In the genomic region with DNA sequence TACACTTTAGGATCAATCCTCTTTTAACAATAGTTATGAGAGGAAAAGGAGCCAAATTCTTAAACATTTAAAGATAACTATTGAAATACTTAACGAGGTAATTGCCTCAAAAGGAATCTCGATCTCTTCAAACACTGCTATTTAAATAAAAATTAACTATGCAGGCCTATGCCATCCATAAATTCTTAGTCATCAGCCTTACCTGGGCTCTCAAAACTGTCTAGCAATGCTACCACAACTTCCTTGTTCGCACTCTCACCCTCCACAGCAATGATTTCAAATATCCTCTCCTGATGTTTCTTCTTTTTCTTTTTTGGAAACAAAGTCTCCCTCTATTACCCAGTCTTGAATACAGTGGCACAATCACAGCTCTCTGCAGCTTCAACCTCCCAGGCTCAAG, we compare ENCODE assay signal across 23 cellular contexts. TPM values are rescaled to one million over a fixed set of nuclear protein-coding genes. Genes with fewer than 3 reads are reported as not detected.
DNase-seq lines count a peak whose midpoint lies in the region; ATAC-seq and TF ChIP-seq lines count a peak whose summit lies in the region.
"Had no signal": no experiment of that assay in that cellular context is flagged by ENCODE, and none has a peak within 500 bp of the region (broad histone marks: within the 10 kb centered on the region; RNA-seq: fewer than 3 reads in every experiment).

No MANE protein-coding gene starts in this region.

- TF ChIP-seq POLR2A in breast epithelium (IDR thresholded peaks at IDR 0.05), result no peak
- TF ChIP-seq POLR2A in transverse colon (IDR thresholded peaks at IDR 0.05), result no peak

- H3K27ac ChIP-seq in breast epithelium (no peak overlapping the region), colonic mucosa (peak overlapping the region; percentile 9), transverse colon (peak overlapping the region in 3 of 4 donors; percentile 13 to 18 (median 18))
- H3K27ac ChIP-seq: BLaER1, RWPE1 had no signal

- H3K36me3 Mint-ChIP-seq in MCF 10A (ENCODE audit: insufficient read depth, unreplicated experiment), result peaks cover 14% of the 10 kb centered on the region
- no peaks in the 10 kb centered on the region for H3K36me3 Mint-ChIP-seq in Calu3 (ENCODE audit: insufficient read depth, unreplicated experiment)

- H3K4me1 Mint-ChIP-seq in MCF 10A (ENCODE audit: insufficient read depth, unreplicated experiment) (peaks cover 6% of the 10 kb centered on the region), Calu3 (ENCODE audit: low read depth, unreplicated experiment) (no peaks in the 10 kb centered on the region)

- no peak for TF ChIP-seq CTCF in MCF 10A (IDR thresholded peaks at IDR 0.05; ENCODE audit: unreplicated experiment)
- no peak for TF ChIP-seq CTCF in breast epithelium (IDR thresholded peaks at IDR 0.05)
- TF ChIP-seq CTCF in colonic mucosa (IDR thresholded peaks at IDR 0.05), result no peak
- TF ChIP-seq CTCF in transverse colon (IDR thresholded peaks at IDR 0.05), result no peak
- TF ChIP-seq CTCF in Calu3 (IDR thresholded peaks at IDR 0.05; ENCODE audit: unreplicated experiment), result no peak

- H3K4me3 Mint-ChIP-seq in MCF 10A (ENCODE audit: unreplicated experiment), result no peak overlapping the region
- no peak overlapping the region for H3K4me3 Mint-ChIP-seq in Calu3 (ENCODE audit: low read depth, unreplicated experiment)
- H3K4me3 Mint-ChIP-seq: CD4-positive, CD25-positive, alpha-beta regulatory T cell; HFFc6 had no signal

- H3K9me3 ChIP-seq in breast epithelium (no peaks in the 10 kb centered on the region), colonic mucosa (no peaks in the 10 kb centered on the region), transverse colon (no peaks in the 10 kb centered on the region)
- H3K9me3 ChIP-seq: HAP-1 had no signal

- no peak overlapping the region for H3K9ac ChIP-seq in colonic mucosa (ENCODE audit: low read depth in 2 of 2, low read length in 2 of 2)
- H3K9ac ChIP-seq: BLaER1 had no signal

- H3K27ac Mint-ChIP-seq in MCF 10A (ENCODE audit: low read depth, unreplicated experiment) (peak overlapping the region; percentile 21), Calu3 (ENCODE audit: unreplicated experiment) (no peak overlapping the region)
- H3K27ac Mint-ChIP-seq: HFFc6 had no signal

- CTCF ChIA-PET in MCF 10A (lab: Yijun Ruan, JAX), result interaction anchor here (1.4 kb wide), 1 partner anchor 17 kb away, joined by 3 read pairs; no protein-coding TSS in a partner anchor
- CTCF ChIA-PET in Calu3 (lab: Charles Lee), result interaction anchor here (0.8 to 2.8 kb wide), 3 partner anchors 13 to 37 kb away, joined by 3 to 12 read pairs (median 3); a partner anchor contains a TSS

- DNase-seq in MCF 10A (ENCODE audit: unreplicated experiment) (no peak), breast epithelium (ENCODE audit: low spot score in 2 of 2) (no peak), colonic mucosa (no peak), left colon (no peak), transverse colon (no peak), Calu3 (no peak), activated gamma-delta T cell (lab: John Stamatoyannopoulos, UW) (no peak), NCI-H774 (lab: John Stamatoyannopoulos, UW) (no peak)
- DNase-seq: 8988T; CD4-positive, CD25-positive, alpha-beta regulatory T cell; DMS53; GOT3; HFFc6; MM.1S; NCI-H1092 treated with DMSO at 0.1 percent for 48 hours; NCI-H1436; NCI-H187 treated with DMSO at 0.1 percent for 48 hours; NCI-H524; SHP77 treated with DMSO at 0.1 percent for 48 hours had no signal

- intact Hi-C loops in MCF 10A (cut with micrococcal nuclease) (no loop called here), breast epithelium (cut with DNase I; ENCODE audit: low total_unique reads) (no loop called here), colonic mucosa (cut with DNase I) (no loop called here), left colon (cut with DNase I, micrococcal nuclease) (no loop called here), transverse colon (cut with DNase I; ENCODE audit: low total_unique reads) (no loop called here), Calu3 (cut with micrococcal nuclease; ENCODE audit: unreplicated experiment) (no loop called here)

- 54 to 72% methylated on average over 3 of the region's 3 CpGs for WGBS in transverse colon (ENCODE audit: low coverage in 1 of 2), 2 donors

- H3K4me1 ChIP-seq in breast epithelium, result no peaks in the 10 kb centered on the region
- no peaks in the 10 kb centered on the region for H3K4me1 ChIP-seq in colonic mucosa
- H3K4me1 ChIP-seq in transverse colon, result peaks cover 0 to 26% (median 3%) of the 10 kb centered on the region in 4 donors
- H3K4me1 ChIP-seq: BLaER1 had no signal

- POLR2A ChIA-PET in MCF 10A (lab: Yijun Ruan, JAX), result interaction anchor here (1.2 to 1.3 kb wide), 2 partner anchors 10 to 13 kb away, joined by 4 to 5 read pairs; a partner anchor contains a TSS

- no peaks in the 10 kb centered on the region for H3K36me3 ChIP-seq in breast epithelium
- H3K36me3 ChIP-seq in colonic mucosa, result no peaks in the 10 kb centered on the region
- H3K36me3 ChIP-seq in transverse colon, result no peaks in the 10 kb centered on the region

- H3K27me3 Mint-ChIP-seq in MCF 10A (ENCODE audit: insufficient read depth, unreplicated experiment) (no peaks in the 10 kb centered on the region), Calu3 (ENCODE audit: unreplicated experiment) (no peaks in the 10 kb centered on the region)
- H3K27me3 Mint-ChIP-seq: CD4-positive, CD25-positive, alpha-beta regulatory T cell had no signal

- no peak overlapping the region for H3K4me3 ChIP-seq in breast epithelium
- no peak overlapping the region for H3K4me3 ChIP-seq in colonic mucosa
- H3K4me3 ChIP-seq in transverse colon, result no peak overlapping the region
- H3K4me3 ChIP-seq: BLaER1, HAP-1, K562 had no signal

- no peaks in the 10 kb centered on the region for H3K9me3 Mint-ChIP-seq in MCF 10A (ENCODE audit: unreplicated experiment)
- H3K9me3 Mint-ChIP-seq in Calu3 (ENCODE audit: low read depth, unreplicated experiment), result no peaks in the 10 kb centered on the region
- H3K9me3 Mint-ChIP-seq: HFFc6 had no signal

- no peak for TF ChIP-seq EP300 in transverse colon (IDR thresholded peaks at IDR 0.05; ENCODE audit: low read depth)

- ATAC-seq in left colon, result peak; percentile 95
- ATAC-seq: K562 had no signal

- in situ Hi-C loops in transverse colon (cut with MboI; ENCODE audit: low pct_ligation_motif_present in 1 of 4, low pct_unique_long_range_greater_than_20kb in 1 of 4, low sequenced_read_pairs in 3 of 4), result no loop called here

- BruUV-seq in MCF 10A (replicated peaks; lab: Mats Ljungman, UMichigan), result no TSS peak
- no TSS peak for BruUV-seq in Calu3 (replicated peaks; lab: Mats Ljungman, UMichigan)

- H3K27me3 ChIP-seq in breast epithelium, result no peaks in the 10 kb centered on the region
- no peaks in the 10 kb centered on the region for H3K27me3 ChIP-seq in colonic mucosa
- H3K27me3 ChIP-seq in transverse colon, result no peaks in the 10 kb centered on the region
- H3K27me3 ChIP-seq: BLaER1 had no signal

RNA-seq across cellular contexts. Expression of a gene that starts 12.3 kb away (rescaled TPM):
- total RNA-seq in MCF 10A (2022), result 133 and 164 TPM in 2 replicates
- 100 to 1,000 TPM in 2 of 3 donors, 10 to 100 TPM in 1; 96.0 to 108 (median 108) TPM for total RNA-seq in breast epithelium
- total RNA-seq in colonic mucosa, result 100 to 1,000 TPM; 300 to 366 TPM
- 100 to 1,000 TPM; 271 to 289 TPM for total RNA-seq in left colon
- total RNA-seq in transverse colon, result 100 to 1,000 TPM in 3 of 4 donors, 10 to 100 TPM in 1; 65.8 to 195 (median 159) TPM
- 230 and 252 TPM in 2 replicates for total RNA-seq in Calu3 (2022)

RNA-seq across cellular contexts. Expression of a gene that starts 37.6 kb away (rescaled TPM):
- total RNA-seq in MCF 10A (2022), result not detected in 2 replicates
- total RNA-seq in breast epithelium, result under 1 TPM in 1 of 3 donors, not detected in 2; 0.29 TPM
- total RNA-seq in colonic mucosa, result under 1 TPM; 0.13 to 0.35 TPM
- under 1 TPM; 0.24 to 0.95 TPM for total RNA-seq in left colon
- total RNA-seq in transverse colon, result 1 to 10 TPM in 2 of 4 donors, not detected in 2; 1.3 to 1.4 TPM
- 5.3 and 7.6 TPM in 2 replicates for total RNA-seq in Calu3 (2022)

Comparison
In these comparisons a context has a peak if more than half of its experiments do, and no peak if none do; other contexts are left out.
1. H3K27ac ChIP-seq: peak in colonic mucosa (single experiment) and transverse colon (3 of 4); none in breast epithelium (0 of 2).